In genomic region chr16:54284931-54285413, GRCh38 we compare ENCODE assay signal across 8 cellular contexts. TPM values are rescaled to one million over a fixed set of nuclear protein-coding genes. Genes with fewer than 3 reads are reported as not detected.
A peak's percentile ranks its signal among the peaks of the same experiment; 100 is the strongest.
DNase-seq lines count a peak whose midpoint lies in the region; ATAC-seq and TF ChIP-seq lines count a peak whose summit lies in the region.

No MANE protein-coding gene starts in this region.

- no peak for TF ChIP-seq POLR2A in spleen (IDR thresholded peaks at IDR 0.05)

- peak; percentile 20 for DNase-seq in SIG-M5 treated with dmso at 0.1 percent for 504 hours (lab: John Stamatoyannopoulos, UW; ENCODE audit: unreplicated experiment)
- DNase-seq in SIG-M5 (lab: John Stamatoyannopoulos, UW), result no peak
- no peak for DNase-seq in T-helper 2 cell treated with Interferon-gamma antibody and Interleukin-4, amounts not matched to agents 5 μg/mL and 100 μg/mL, for 36 hours (ENCODE audit: low spot score)
- peak; percentile 40 to 74 (median 69) for DNase-seq in right cardiac atrium
- DNase-seq in spleen, result no peak
- no peak for DNase-seq in NCI-H2196 (lab: John Stamatoyannopoulos, UW; ENCODE audit: unreplicated experiment)
- DNase-seq in GM19238 (ENCODE audit: insufficient read length, low spot score), result no peak
- no peak for DNase-seq in effector CD4-positive, alpha-beta T cell

- H3K4me1 ChIP-seq in right cardiac atrium (ENCODE audit: control insufficient read depth, insufficient read depth, low read length), result no peaks in the 10 kb centered on the region
- peaks cover 2 to 86% (median 61%) of the 10 kb centered on the region in 6 donors for H3K4me1 ChIP-seq in spleen

- H3K4me3 ChIP-seq in right cardiac atrium (ENCODE audit: low read length) (peak overlapping the region; percentile 54), spleen (peak overlapping the region in 6 of 8 donors; percentile 4 to 63 (median 38))

- H3K27ac Mint-ChIP-seq in T-helper 2 cell treated with Interferon-gamma antibody and Interleukin-4, amounts not matched to agents 5 μg/mL and 100 μg/mL, for 36 hours, result peak overlapping the region; percentile 74

- WGBS in right cardiac atrium, result 7% methylated on average over 42 of the region's 42 CpGs
- WGBS in spleen, 5 donors, result 5 to 11% (median 7%) methylated on average over 18 to 42 of the region's 42 CpGs

- H3K9me3 ChIP-seq in right cardiac atrium (ENCODE audit: control insufficient read depth, low read length) (no peaks in the 10 kb centered on the region), spleen (no peaks in the 10 kb centered on the region)

- H3K4me1 Mint-ChIP-seq in T-helper 2 cell treated with Interferon-gamma antibody and Interleukin-4, amounts not matched to agents 5 μg/mL and 100 μg/mL, for 36 hours (ENCODE audit: low read depth), result peaks cover 22% of the 10 kb centered on the region

- H3K36me3 Mint-ChIP-seq in T-helper 2 cell treated with Interferon-gamma antibody and Interleukin-4, amounts not matched to agents 5 μg/mL and 100 μg/mL, for 36 hours (ENCODE audit: low read depth), result peaks cover 13% of the 10 kb centered on the region

- peak overlapping the region; percentile 68 for H3K4me3 Mint-ChIP-seq in T-helper 2 cell treated with Interferon-gamma antibody and Interleukin-4, amounts not matched to agents 5 μg/mL and 100 μg/mL, for 36 hours

- intact Hi-C loops in right cardiac atrium (cut with DNase I) (loop anchor here in 3 of 4 donors (5.0 to 10.0 kb wide), 6 partner anchors 90 to 650 kb away; partner anchors contain the start of gene IRX5 (in 1 of the 3)), spleen (cut with DNase I; ENCODE audit: low total_unique reads) (no loop called here)

- peaks cover 4% of the 10 kb centered on the region for H3K9me3 Mint-ChIP-seq in T-helper 2 cell treated with Interferon-gamma antibody and Interleukin-4, amounts not matched to agents 5 μg/mL and 100 μg/mL, for 36 hours

- H3K27me3 ChIP-seq in right cardiac atrium (ENCODE audit: control insufficient read depth, insufficient read depth) (no peaks in the 10 kb centered on the region), spleen (replicated peaks in 1 of 7) (peaks cover 17 to 100% (median 97%) of the 10 kb centered on the region in 7 donors)

- H3K27ac ChIP-seq in right cardiac atrium (ENCODE audit: low read length), result no peak overlapping the region
- no peak overlapping the region for H3K27ac ChIP-seq in spleen

- H3K36me3 ChIP-seq in spleen, result no peaks in the 10 kb centered on the region

- ATAC-seq in right cardiac atrium, result no peak

- H3K27me3 Mint-ChIP-seq in T-helper 2 cell treated with Interferon-gamma antibody and Interleukin-4, amounts not matched to agents 5 μg/mL and 100 μg/mL, for 36 hours (ENCODE audit: low read depth), result peaks cover 76% of the 10 kb centered on the region

- no peak for TF ChIP-seq CTCF in spleen (IDR thresholded peaks at IDR 0.05 in 8 of 11, conservative IDR thresholded peaks at IDR 0.05 in 3 of 11)

RNA-seq across cellular contexts. Expression of gene IRX3, which starts 1.6 kb away (rescaled TPM):
- total RNA-seq in right cardiac atrium (10 to 100 TPM in 3 of 4 donors, 1 to 10 TPM in 1; 9.4 to 17.8 (median 16.0) TPM), spleen (under 1 TPM in 2 of 7 donors, not detected in 5; 0.13 to 0.23 TPM)
- polyA plus RNA-seq in right cardiac atrium (7.3 TPM), spleen (under 1 TPM in 1 of 3 donors, not detected in 2; 0.03 TPM)

Comparison
In these comparisons a context has a peak if more than half of its experiments do, and no peak if none do; other contexts are left out.
1. DNase-seq: peak in SIG-M5 treated with dmso at 0.1 percent for 504 hours (single experiment) and right cardiac atrium (3 of 3); none in SIG-M5 (single experiment), T-helper 2 cell treated with Interferon-gamma antibody and Interleukin-4, amounts not matched to agents 5 μg/mL and 100 μg/mL, for 36 hours (single experiment), spleen (single experiment), NCI-H2196 (single experiment), GM19238 (single experiment) and effector CD4-positive, alpha-beta T cell (single experiment).
2. RNA of gene IRX3, which starts 1.6 kb away (total RNA-seq): 9.4 to 17.8 TPM in right cardiac atrium; 0.13 to 0.23 TPM in spleen; every median in the first group is over 4 times any median in the second.